ENCODE assay signal across 26 cellular contexts in genomic region chr12:21711376-21711775, GRCh38. TPM values are rescaled to one million over a fixed set of nuclear protein-coding genes. Genes with fewer than 3 reads are reported as not detected.
DNase-seq lines count a peak whose midpoint lies in the region; ATAC-seq and TF ChIP-seq lines count a peak whose summit lies in the region.
"Had no signal": no experiment of that assay in that cellular context is flagged by ENCODE, and none has a peak within 500 bp of the region (broad histone marks: within the 10 kb centered on the region; RNA-seq: fewer than 3 reads in every experiment).

No MANE protein-coding gene starts in this region.

- peak overlapping the region; percentile 63 for H3K4me2 ChIP-seq in GM23248 (ENCODE audit: unreplicated experiment)
- H3K4me2 ChIP-seq in osteoblast (ENCODE audit: insufficient read depth, low read length): peak overlapping the region; percentile 6
- H3K4me2 ChIP-seq: GM23338, PC-9 had no signal

- H3K4me1 Mint-ChIP-seq in glutamatergic neuron (ENCODE audit: low read depth, unreplicated experiment): peaks cover 6% of the 10 kb centered on the region
- H3K4me1 Mint-ChIP-seq: GM23338, H9 had no signal

- H3K79me2 ChIP-seq in GM23248 (ENCODE audit: insufficient read depth): no peaks in the 10 kb centered on the region
- H3K79me2 ChIP-seq in osteoblast (ENCODE audit: insufficient read depth, low read length): no peaks in the 10 kb centered on the region

- H4K20me1 ChIP-seq in GM23248 (ENCODE audit: insufficient read depth): no peaks in the 10 kb centered on the region
- no peaks in the 10 kb centered on the region for H4K20me1 ChIP-seq in osteoblast (ENCODE audit: insufficient read depth, low read length)

- H3K9me3 ChIP-seq in GM23248 (ENCODE audit: low read depth): no peaks in the 10 kb centered on the region
- H3K9me3 ChIP-seq in adipocyte (ENCODE audit: control insufficient read depth, low read length): no peaks in the 10 kb centered on the region
- no peaks in the 10 kb centered on the region for H3K9me3 ChIP-seq in osteoblast (ENCODE audit: low read depth, low read length)

- no peak overlapping the region for H3K27ac Mint-ChIP-seq in glutamatergic neuron (ENCODE audit: unreplicated experiment)
- H3K27ac Mint-ChIP-seq: GM23338, H9, HFFc6 had no signal

- peaks cover 2% of the 10 kb centered on the region for H3K9me3 Mint-ChIP-seq in glutamatergic neuron (ENCODE audit: unreplicated experiment)
- H3K9me3 Mint-ChIP-seq: GM23338, H9, HFFc6 had no signal

- H3K27me3 Mint-ChIP-seq in glutamatergic neuron (ENCODE audit: unreplicated experiment): no peaks in the 10 kb centered on the region

- no peak for ATAC-seq in stimulated activated naive CD8-positive, alpha-beta T cell treated with anti-CD3 and anti-CD28 coated beads, Interleukin-15, Interleukin-2, amounts not matched to agents 100 U/mL and 50 U/mL, for 24 hours
- ATAC-seq: GM23338, HepG2 had no signal

- peak overlapping the region; percentile 22; the same call in 1 of the 2 replicates for H3K9ac ChIP-seq in GM23248
- H3K9ac ChIP-seq in adipocyte (ENCODE audit: low read length): peak overlapping the region; percentile 16

- DNase-seq in GM23248 (peak; percentile 15), adipocyte (ENCODE audit: low read depth) (no peak), left kidney (ENCODE audit: low read depth, low spot score) (peak; percentile 47), osteoblast (ENCODE audit: insufficient read length, low spot score, missing footprints) (no peak), glutamatergic neuron (no peak), HCEC 1CT (no peak), NCI-H82 (lab: John Stamatoyannopoulos, UW) (no peak)
- DNase-seq in stimulated activated naive CD8-positive, alpha-beta T cell treated with anti-CD3 and anti-CD28 coated beads, Interleukin-15, Interleukin-2, amounts not matched to agents 100 U/mL and 50 U/mL, for 24 hours: no peak
- DNase-seq: DMS153; DND-41; H9; HFFc6; Karpas-422; NCI-H1092 treated with DMSO at 0.1 percent for 48 hours; NCI-H1436; NCI-H187; NCI-H2081 treated with DMSO at 0.1 percent for 48 hours; NCI-H2171 treated with DMSO at 0.1 percent for 48 hours; NCI-H345; NCI-H510A treated with DMSO at 0.1 percent for 48 hours; NCI-H748 treated with DMSO at 0.1 percent for 48 hours; NK-92 treated with Interleukin-12 subunit alpha and Interleukin-12 subunit beta, amount 100 ng/mL, for 24 hours; PC-9; SHP77 had no signal

- H3K27me3 ChIP-seq in GM23248 (replicated peaks; ENCODE audit: insufficient read depth) (no peaks in the 10 kb centered on the region), adipocyte (replicated peaks; ENCODE audit: control insufficient read depth, insufficient read depth, low read length) (no peaks in the 10 kb centered on the region), osteoblast (ENCODE audit: insufficient read depth, low read length) (no peaks in the 10 kb centered on the region)

- H3K4me3 Mint-ChIP-seq in glutamatergic neuron (ENCODE audit: unreplicated experiment): no peak overlapping the region
- H3K4me3 Mint-ChIP-seq: GM23338, H9, HFFc6 had no signal

- no peaks in the 10 kb centered on the region for H3K36me3 ChIP-seq in GM23248 (ENCODE audit: low read depth)
- no peaks in the 10 kb centered on the region for H3K36me3 ChIP-seq in adipocyte (ENCODE audit: control insufficient read depth, insufficient read depth, low read length, severe bottlenecking)
- H3K36me3 ChIP-seq in osteoblast (ENCODE audit: insufficient read depth, low read length): no peaks in the 10 kb centered on the region

- 0 out of 2 replicates have a peak, but pooled peaks cover 7% of the 10 kb centered on the region for H3F3A ChIP-seq in GM23248 (ENCODE audit: insufficient read depth)

- TF ChIP-seq CTCF in osteoblast (IDR thresholded peaks at IDR 0.05; ENCODE audit: extremely low read depth, low read depth, low read length): no peak
- no peak for TF ChIP-seq CTCF in glutamatergic neuron (IDR thresholded peaks at IDR 0.05; ENCODE audit: partially characterized antibody, unreplicated experiment)

- H3K27ac ChIP-seq in GM23248 (peak overlapping the region; percentile 30; the same call in 1 of the 2 replicates), osteoblast (ENCODE audit: low read depth, low read length) (no peak overlapping the region)
- H3K27ac ChIP-seq: PC-9 had no signal

- in situ Hi-C loops in GM23248 (cut with MboI): no loop called here

- H3K4me1 ChIP-seq in GM23248 (ENCODE audit: insufficient read depth) (peaks cover 18% of the 10 kb centered on the region), adipocyte (ENCODE audit: control insufficient read depth, insufficient read depth, low read length) (peaks cover 22% of the 10 kb centered on the region), osteoblast (ENCODE audit: insufficient read depth, low read length) (no peaks in the 10 kb centered on the region)

- no peaks in the 10 kb centered on the region for H3K9me2 ChIP-seq in GM23248 (ENCODE audit: insufficient read depth)

- no peaks in the 10 kb centered on the region for H3K36me3 Mint-ChIP-seq in glutamatergic neuron (ENCODE audit: unreplicated experiment)

- peak overlapping the region; percentile 68 for H2AFZ ChIP-seq in GM23248
- H2AFZ ChIP-seq in osteoblast (ENCODE audit: low read length): peak overlapping the region; percentile 15
- H2AFZ ChIP-seq: GM23338, PC-9 had no signal

- H3K4me3 ChIP-seq in GM23248 (no peak overlapping the region), adipocyte (ENCODE audit: low read length) (peak overlapping the region; percentile 19), osteoblast (ENCODE audit: insufficient read depth, low read length) (no peak overlapping the region)
- H3K4me3 ChIP-seq: GM23338, PC-9 had no signal

RNA-seq across cellular contexts. Expression of gene LDHB, which starts 53.7 kb away (rescaled TPM):
- total RNA-seq in GM23248 (2014; rRNA removed; shearing (Covaris generic)): 464 and 478 TPM in 2 replicates
- 497 and 508 TPM in 2 replicates for polyA plus RNA-seq in GM23248 (2016; fragmentation: Nextera tagmentation; extraction: Ambion mirVana)
- total RNA-seq in osteoblast: 382 and 422 TPM in 2 replicates
- 539 TPM for total RNA-seq in glutamatergic neuron (ENCODE audit: unreplicated experiment)
- total RNA-seq: HepG2 had no signal

Comparison
In these comparisons a context has a peak if more than half of its experiments do, and no peak if none do; other contexts are left out.
1. DNase-seq: peak in GM23248 (single experiment) and left kidney (single experiment); none in adipocyte (single experiment), osteoblast (single experiment), glutamatergic neuron (single experiment), HCEC 1CT (single experiment), stimulated activated naive CD8-positive, alpha-beta T cell treated with anti-CD3 and anti-CD28 coated beads, Interleukin-15, Interleukin-2, amounts not matched to agents 100 U/mL and 50 U/mL, for 24 hours (single experiment) and NCI-H82 (single experiment).